ENCODE assay signal across 26 cellular contexts in the genomic region with DNA sequence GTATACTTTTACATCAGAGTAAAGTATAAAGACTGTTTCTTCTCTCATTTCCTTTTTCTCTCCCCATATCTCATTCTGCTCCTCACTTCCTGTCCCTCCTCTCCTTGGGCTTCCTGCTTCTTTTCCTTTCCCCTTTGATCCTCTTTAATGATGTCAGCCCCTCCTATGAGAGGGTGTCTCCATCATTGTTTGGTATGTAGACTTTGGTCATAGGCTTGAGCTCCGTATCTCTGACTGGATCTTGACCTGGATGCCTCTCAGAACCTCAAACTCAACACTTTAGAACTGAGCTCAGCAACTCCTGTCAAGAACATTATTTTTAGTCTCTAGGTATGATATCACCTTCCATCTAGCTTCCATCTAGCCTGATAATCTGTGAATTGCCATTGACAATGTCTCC. TPM values are rescaled to one million over a fixed set of nuclear protein-coding genes. Genes with fewer than 3 reads are reported as not detected.
DNase-seq lines count a peak whose midpoint lies in the region; ATAC-seq, FAIRE-seq and TF ChIP-seq lines count a peak whose summit lies in the region.
"Had no signal": no experiment of that assay in that cellular context is flagged by ENCODE, and none has a peak within 500 bp of the region (broad histone marks: within the 10 kb centered on the region; RNA-seq: fewer than 3 reads in every experiment).

No MANE protein-coding gene starts in this region.

- H3K27ac ChIP-seq in SK-N-SH (ENCODE audit: low read depth in 2 of 2, low read length in 1 of 2), result 0 out of 4 replicates have a peak overlapping the region, but pooled peaks of 1 of the 2 experiments have one; percentile 30
- H3K27ac ChIP-seq in small intestine (ENCODE audit: low read depth in 1 of 2, low read length in 1 of 2), result no peak overlapping the region
- H3K27ac ChIP-seq: 22Rv1 had no signal

- FAIRE-seq in small intestine (lab: Jason Lieb, UNC), result no peak
- FAIRE-seq: GM18507, K562 had no signal

- H4K20me1 ChIP-seq in SK-N-SH (ENCODE audit: insufficient read depth), result no peaks in the 10 kb centered on the region

- no peak for TF ChIP-seq RAD21 in SK-N-SH (IDR thresholded peaks at IDR 0.05; ENCODE audit: low read length)

- no peak for TF ChIP-seq EP300 in SK-N-SH (IDR thresholded peaks at IDR 0.05; ENCODE audit: borderline replicate concordance in 1 of 2, low read depth in 1 of 2, low read length in 1 of 2)

- H3K4me3 ChIP-seq in SK-N-SH (ENCODE audit: low read depth in 2 of 2, low read length in 1 of 2) (no peak overlapping the region), small intestine (ENCODE audit: low read depth in 1 of 2, low read length in 2 of 2) (no peak overlapping the region)
- H3K4me3 ChIP-seq: HAP-1, K562 had no signal

- ATAC-seq in SK-N-SH treated with all-trans-retinoic acid at 6 μM for 48 hours, result no peak
- ATAC-seq in HG03432 (IDR thresholded peaks at IDR 0.05; ENCODE audit: unreplicated experiment), result no peak
- ATAC-seq: K562 had no signal

- POLR2A ChIA-PET in SK-N-SH (lab: Yijun Ruan, JAX), result no interaction called here

- 100% methylated on average over 1 of the region's 1 CpG for WGBS in SK-N-SH (ENCODE audit: low lambda C conversion rate)
- WGBS in small intestine, 3 donors, result 10 to 62% (median 54%) methylated on average over 1 of the region's 1 CpG

- TF ChIP-seq CTCF in SK-N-SH (IDR thresholded peaks at IDR 0.05), result no peak

- H3K36me3 ChIP-seq in SK-N-SH (replicated peaks in 1 of 2; ENCODE audit: control insufficient read depth in 1 of 2, insufficient read depth in 2 of 2, low read length in 1 of 2), result no peaks in the 10 kb centered on the region
- H3K36me3 ChIP-seq in small intestine (ENCODE audit: control insufficient read depth in 2 of 2, insufficient read depth in 2 of 2, low read length in 2 of 2), result no peaks in the 10 kb centered on the region
- H3K36me3 ChIP-seq: HAP-1 had no signal

- no peaks in the 10 kb centered on the region for H3K9me3 ChIP-seq in SK-N-SH
- no peaks in the 10 kb centered on the region for H3K9me3 ChIP-seq in small intestine (ENCODE audit: control insufficient read depth, low read depth)
- H3K9me3 ChIP-seq: HAP-1 had no signal

- peak overlapping the region; percentile 35; the same call in 1 of the 2 replicates for H2AFZ ChIP-seq in SK-N-SH (ENCODE audit: low read depth)

- peaks cover 0 to 14% of the 10 kb centered on the region in 2 experiments for H3K4me1 ChIP-seq in SK-N-SH (ENCODE audit: control insufficient read depth in 1 of 2, insufficient read depth in 2 of 2, low read depth in 1 of 2, low read length in 1 of 2)
- no peaks in the 10 kb centered on the region for H3K4me1 ChIP-seq in small intestine (ENCODE audit: control insufficient read depth in 2 of 2, insufficient read depth in 1 of 2, low read depth in 1 of 2, low read length in 1 of 2)
- H3K4me1 ChIP-seq: HAP-1 had no signal

- H3F3A ChIP-seq in SK-N-SH (replicated peaks; ENCODE audit: insufficient read depth), result peaks cover 15% of the 10 kb centered on the region

- H3K4me2 ChIP-seq in SK-N-SH, result no peak overlapping the region

- H3K27me3 ChIP-seq in SK-N-SH (ENCODE audit: insufficient read depth) (no peaks in the 10 kb centered on the region), small intestine (ENCODE audit: control insufficient read depth in 2 of 2, insufficient read depth in 2 of 2, low read length in 2 of 2) (no peaks in the 10 kb centered on the region)

- no peaks in the 10 kb centered on the region for H3K9me2 ChIP-seq in SK-N-SH

- H3K79me2 ChIP-seq in SK-N-SH (ENCODE audit: insufficient read depth), result no peaks in the 10 kb centered on the region

- CTCF ChIA-PET in SK-N-SH (lab: Yijun Ruan, JAX), result interaction anchor here (1.3 kb wide), 2 partner anchors 121 to 127 kb away, joined by 3 read pairs; no protein-coding TSS in a partner anchor

- H3K9ac ChIP-seq in SK-N-SH, result no peak overlapping the region

- no peak for DNase-seq in SK-N-SH
- DNase-seq in HT-29 (ENCODE audit: low spot score), result peak; percentile 38
- peak; percentile 36 for DNase-seq in kidney tubule cell (ENCODE audit: low spot score)
- peak; percentile 25 for DNase-seq in small intestine
- DNase-seq in T-helper 9 cell, result no peak
- DNase-seq in SHP77 treated with DMSO at 0.1 percent for 48 hours (lab: John Stamatoyannopoulos, UW), result no peak
- DNase-seq: Calu3; CD8-positive, alpha-beta memory T cell; GOT3; NCI-H1048; NCI-H1417; NCI-H1694 treated with DMSO at 0.1 percent for 48 hours; NCI-H2081; NCI-H2227 treated with DMSO at 0.1 percent for 48 hours; NCI-H510A; NCI-H69; Right ventricle myocardium superior; RPMI8226; SW 1271 had no signal

TF ChIP-seq in SK-N-SH, 30 proteins besides CTCF, POLR2A, EP300 and RAD21:
- TF ChIP-seq FOSL2 (IDR thresholded peaks at IDR 0.05; ENCODE audit: borderline replicate concordance, low read depth) (no peak), TCF12 (IDR thresholded peaks at IDR 0.05) (no peak), GABPA (IDR thresholded peaks at IDR 0.05; ENCODE audit: low read depth) (no peak), GATA2 (CRISPR knock-in tag; IDR thresholded peaks at IDR 0.05) (no peak), SIN3A (IDR thresholded peaks at IDR 0.05; ENCODE audit: borderline replicate concordance, low read depth, low read length) (no peak), RXRA (IDR thresholded peaks at IDR 0.05; ENCODE audit: borderline replicate concordance, low read depth) (no peak), MXI1 (IDR thresholded peaks at IDR 0.05; ENCODE audit: low read depth, low read length) (no peak)
- TF ChIP-seq, protein P1, sequence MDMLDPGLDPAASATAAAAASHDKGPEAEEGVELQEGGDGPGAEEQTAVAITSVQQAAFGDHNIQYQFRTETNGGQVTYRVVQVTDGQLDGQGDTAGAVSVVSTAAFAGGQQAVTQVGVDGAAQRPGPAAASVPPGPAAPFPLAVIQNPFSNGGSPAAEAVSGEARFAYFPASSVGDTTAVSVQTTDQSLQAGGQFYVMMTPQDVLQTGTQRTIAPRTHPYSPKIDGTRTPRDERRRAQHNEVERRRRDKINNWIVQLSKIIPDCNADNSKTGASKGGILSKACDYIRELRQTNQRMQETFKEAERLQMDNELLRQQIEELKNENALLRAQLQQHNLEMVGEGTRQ (IDR thresholded peaks at IDR 0.05; ENCODE audit: borderline replicate concordance, low read depth, low read length), result no peak
- TF ChIP-seq, protein P2, sequence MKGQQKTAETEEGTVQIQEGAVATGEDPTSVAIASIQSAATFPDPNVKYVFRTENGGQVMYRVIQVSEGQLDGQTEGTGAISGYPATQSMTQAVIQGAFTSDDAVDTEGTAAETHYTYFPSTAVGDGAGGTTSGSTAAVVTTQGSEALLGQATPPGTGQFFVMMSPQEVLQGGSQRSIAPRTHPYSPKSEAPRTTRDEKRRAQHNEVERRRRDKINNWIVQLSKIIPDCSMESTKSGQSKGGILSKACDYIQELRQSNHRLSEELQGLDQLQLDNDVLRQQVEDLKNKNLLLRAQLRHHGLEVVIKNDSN (IDR thresholded peaks at IDR 0.05; ENCODE audit: borderline replicate concordance, low read depth), result no peak
- TF ChIP-seq, protein P3, sequence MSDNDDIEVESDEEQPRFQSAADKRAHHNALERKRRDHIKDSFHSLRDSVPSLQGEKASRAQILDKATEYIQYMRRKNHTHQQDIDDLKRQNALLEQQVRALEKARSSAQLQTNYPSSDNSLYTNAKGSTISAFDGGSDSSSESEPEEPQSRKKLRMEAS (IDR thresholded peaks at IDR 0.05; ENCODE audit: low read depth), result no peak

TF ChIP-seq in SK-N-SH treated with all-trans-retinoic acid at 6 μM for 48 hours, 23 proteins besides CTCF, POLR2A, EP300 and RAD21:
- no peak for TF ChIP-seq ZFP30 (CRISPR knock-in tag; IDR thresholded peaks at IDR 0.05)

RNA-seq across cellular contexts. Expression of gene AKAP6, which starts 50.3 kb away (rescaled TPM):
- 1.7 and 4.1 TPM in 2 replicates for polyA plus RNA-seq in SK-N-SH (2012; rRNA removed)
- polyA plus RNA-seq in SK-N-SH (2012; cell fraction: cytosol; rRNA removed), result 3.3 TPM in 2 replicates
- polyA plus RNA-seq in SK-N-SH (2012; cell fraction: nucleus; rRNA removed), result 4.3 and 5.7 TPM in 2 replicates
- total RNA-seq in HT-29 (2014; rRNA removed; shearing (Covaris generic)), result 0.50 and 1.3 TPM in 2 replicates
- 1 to 10 TPM in 1 of 3 donors, under 1 TPM in 2; 0.45 to 1.1 (median 0.81) TPM for polyA plus RNA-seq in small intestine
- polyA plus RNA-seq: CD14-positive monocyte had no signal

Comparison
In these comparisons a context has a peak if more than half of its experiments do, and no peak if none do; other contexts are left out.
1. DNase-seq: peak in HT-29 (single experiment), kidney tubule cell (single experiment) and small intestine (single experiment); none in SK-N-SH (single experiment), T-helper 9 cell (single experiment) and SHP77 treated with DMSO at 0.1 percent for 48 hours (single experiment).